16 cellular contexts compared by ENCODE assay signal in the genomic region with DNA sequence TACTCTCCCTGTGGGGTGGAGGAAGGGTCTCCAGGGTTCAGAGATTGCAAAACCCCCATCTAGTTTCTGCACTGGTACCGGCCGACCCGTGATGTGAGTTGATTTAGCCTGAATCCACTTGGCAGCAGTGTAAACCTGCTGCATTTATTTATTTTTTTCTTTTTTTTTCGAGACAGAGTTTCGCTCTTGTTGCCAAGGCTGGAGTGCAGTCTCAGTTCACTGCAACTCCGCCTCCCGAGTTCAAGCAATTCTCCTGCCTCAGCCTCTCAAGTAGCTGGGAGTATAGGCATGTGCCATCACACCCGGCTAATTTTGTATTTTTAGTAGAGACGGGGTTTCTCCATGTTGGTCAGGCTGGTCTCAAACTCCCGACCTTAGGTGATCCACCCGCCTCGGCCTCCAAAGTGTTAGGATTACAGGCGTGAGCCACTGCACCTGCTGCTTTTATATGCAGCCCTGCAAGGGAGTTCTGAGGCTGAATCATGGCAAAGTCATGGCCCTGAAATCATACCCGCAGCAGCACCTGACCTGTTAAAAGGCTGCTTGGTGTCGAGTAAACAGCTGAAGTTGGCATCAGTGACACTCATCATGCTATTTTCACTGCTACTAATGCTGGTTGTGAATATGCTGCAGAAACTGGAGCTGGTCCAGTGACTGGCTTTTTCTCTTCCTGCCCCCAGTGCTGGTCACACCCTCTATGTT. TPM values are rescaled to one million over a fixed set of nuclear protein-coding genes. Genes with fewer than 3 reads are reported as not detected.
DNase-seq lines count a peak whose midpoint lies in the region; TF ChIP-seq lines count a peak whose summit lies in the region.
"Had no signal": no experiment of that assay in that cellular context is flagged by ENCODE, and none has a peak within 500 bp of the region (broad histone marks: within the 10 kb centered on the region; RNA-seq: fewer than 3 reads in every experiment).

No MANE protein-coding gene starts in this region.

- no peak overlapping the region for H3K4me2 ChIP-seq in OCI-LY7 (ENCODE audit: low read length)
- H3K4me2 ChIP-seq: SK-N-SH had no signal

- H3K4me3 ChIP-seq in kidney epithelial cell (ENCODE audit: low read depth, low read length) (no peak overlapping the region), skeletal muscle tissue (ENCODE audit: low read length in 3 of 3) (no peak overlapping the region), OCI-LY7 (ENCODE audit: low read depth, low read length, poor library complexity, severe bottlenecking) (no peak overlapping the region)

- DNase-seq in LHCN-M2 (ENCODE audit: low read depth) (peak; percentile 89), RKO (ENCODE audit: low spot score) (peak; percentile 28), kidney epithelial cell (ENCODE audit: low read depth) (peak; percentile 42), SKM-1 (lab: John Stamatoyannopoulos, UW; ENCODE audit: unreplicated experiment) (no peak), OCI-LY7 (ENCODE audit: low spot score) (no peak)
- no peak for DNase-seq in activated naive CD4-positive, alpha-beta T cell treated with anti-CD3 and anti-CD28 coated beads, Interleukin-2, amount 50 U/mL, for 16 hours
- DNase-seq: activated CD4-positive, alpha-beta T cell treated with anti-CD3 and anti-CD28 coated beads for 4 hours; activated effector memory CD4-positive, alpha-beta T cell treated with Interleukin-2 at 50 U/mL for 16 hours; mesenchymal stem cell; NCI-H1930; nephron progenitor cell; SK-N-SH; stimulated activated naive CD4-positive, alpha-beta T cell treated with Interleukin-2 at 50 U/mL for 16 hours had no signal

- no peak overlapping the region for H2AFZ ChIP-seq in OCI-LY7 (ENCODE audit: low read length)

- H3K36me3 ChIP-seq in kidney epithelial cell (ENCODE audit: control insufficient read depth, insufficient read depth, low read length) (no peaks in the 10 kb centered on the region), skeletal muscle tissue (ENCODE audit: control insufficient read depth in 3 of 3, insufficient read depth in 3 of 3, low read length in 3 of 3) (peaks cover 3 to 15% (median 11%) of the 10 kb centered on the region in 3 donors), OCI-LY7 (ENCODE audit: insufficient read depth, low read length) (peaks cover 92% of the 10 kb centered on the region)

- no peaks in the 10 kb centered on the region for H3K79me2 ChIP-seq in OCI-LY7 (ENCODE audit: insufficient read depth, low read depth, low read length)

- H3K9me3 ChIP-seq in skeletal muscle tissue (ENCODE audit: control insufficient read depth in 3 of 3, low read length in 3 of 3) (no peaks in the 10 kb centered on the region), OCI-LY7 (ENCODE audit: low read length) (no peaks in the 10 kb centered on the region)
- H3K9me3 ChIP-seq: SK-N-SH had no signal

- CTCF ChIA-PET in OCI-LY7 (lab: Charles Lee; ENCODE audit: unreplicated experiment) = no interaction called here

- POLR2A ChIA-PET in OCI-LY7 (lab: Charles Lee) = no interaction called here

- BruUV-seq in OCI-LY7 (replicated peaks; lab: Mats Ljungman, UMichigan) = no TSS peak

- TF ChIP-seq CTCF in kidney epithelial cell (IDR thresholded peaks at IDR 0.05; ENCODE audit: insufficient read depth, low read length, poor library complexity, severe bottlenecking) (no peak), OCI-LY7 (conservative IDR thresholded peaks at IDR 0.05; ENCODE audit: low read length) (no peak)

- H4K20me1 ChIP-seq in OCI-LY7 (ENCODE audit: insufficient read depth, low read length) = no peaks in the 10 kb centered on the region

- H3K4me1 ChIP-seq in skeletal muscle tissue (ENCODE audit: control insufficient read depth in 3 of 3, insufficient read depth in 3 of 3, low read length in 3 of 3) = peaks cover 50 to 69% (median 60%) of the 10 kb centered on the region in 3 donors
- H3K4me1 ChIP-seq in OCI-LY7 (ENCODE audit: insufficient read depth, low read length, poor library complexity, severe bottlenecking) = peaks cover 6% of the 10 kb centered on the region

- H3K27ac ChIP-seq in skeletal muscle tissue (ENCODE audit: low read depth, low read length) (peak overlapping the region; percentile 96), OCI-LY7 (ENCODE audit: low read depth, low read length, poor library complexity, severe bottlenecking) (no peak overlapping the region)

- H3K27me3 ChIP-seq in kidney epithelial cell (ENCODE audit: control insufficient read depth, insufficient read depth, low read length) = peaks cover 6% of the 10 kb centered on the region
- no peaks in the 10 kb centered on the region for H3K27me3 ChIP-seq in skeletal muscle tissue (ENCODE audit: control insufficient read depth in 3 of 3, insufficient read depth in 3 of 3, low read length in 3 of 3)

- no peaks in the 10 kb centered on the region for H3K9me2 ChIP-seq in OCI-LY7 (ENCODE audit: insufficient read depth, low read length)
- H3K9me2 ChIP-seq: SK-N-SH had no signal

- peak overlapping the region in 1 of 3 donors; percentile 58 for H3K9ac ChIP-seq in skeletal muscle tissue (ENCODE audit: low read depth in 1 of 3, low read length in 3 of 3)
- H3K9ac ChIP-seq: SK-N-SH had no signal

- intact Hi-C loops in OCI-LY7 (cut with micrococcal nuclease; ENCODE audit: unreplicated experiment) = no loop called here

RNA-seq across cellular contexts. Expression of a gene that starts 21.4 kb away (rescaled TPM):
- total RNA-seq in LHCN-M2 (2014; rRNA removed) (50.7 and 62.3 TPM in 2 replicates), kidney epithelial cell (60.1 and 62.5 TPM in 2 replicates), skeletal muscle tissue (42.8 TPM), OCI-LY7 (2022) (13.5 and 15.1 TPM in 2 replicates)
- polyA plus RNA-seq in LHCN-M2 (2012) = 32.7 TPM
- total RNA-seq in OCI-LY7 (2014; rRNA removed; shearing (Covaris generic)) = 12.7 and 17.6 TPM in 2 replicates

RNA-seq across cellular contexts. Expression of a gene that starts 23.5 kb away (rescaled TPM):
- total RNA-seq in LHCN-M2 (2014; rRNA removed) (13.4 and 15.3 TPM in 2 replicates), kidney epithelial cell (19.8 and 20.9 TPM in 2 replicates), skeletal muscle tissue (14.6 TPM), OCI-LY7 (2022) (50.9 and 52.0 TPM in 2 replicates)
- polyA plus RNA-seq in LHCN-M2 (2012) = 13.9 TPM
- total RNA-seq in OCI-LY7 (2014; rRNA removed; shearing (Covaris generic)) = 26.2 and 31.1 TPM in 2 replicates

RNA-seq across cellular contexts. Expression of a gene that starts 43.9 kb away (rescaled TPM):
- total RNA-seq in LHCN-M2 (2014; rRNA removed) (1.1 TPM in 2 replicates), kidney epithelial cell (0.04 and 0.07 TPM in 2 replicates), skeletal muscle tissue (1.0 TPM), OCI-LY7 (2022) (101 and 124 TPM in 2 replicates)
- polyA plus RNA-seq in LHCN-M2 (2012) = 0.29 TPM
- total RNA-seq in OCI-LY7 (2014; rRNA removed; shearing (Covaris generic)) = 56.1 and 68.7 TPM in 2 replicates
- total RNA-seq: bronchial epithelial cell, Daoy had no signal

Comparison
In these comparisons a context has a peak if more than half of its experiments do, and no peak if none do; other contexts are left out.
1. DNase-seq: peak in LHCN-M2 (single experiment), RKO (single experiment) and kidney epithelial cell (single experiment); none in SKM-1 (single experiment), activated naive CD4-positive, alpha-beta T cell treated with anti-CD3 and anti-CD28 coated beads, Interleukin-2, amount 50 U/mL, for 16 hours (single experiment) and OCI-LY7 (single experiment).
2. RNA of a gene that starts 43.9 kb away (total RNA-seq): 56.1 to 124 TPM in OCI-LY7; 1.1 TPM in LHCN-M2, 1.0 TPM in skeletal muscle tissue (single experiment) and 0.04 to 0.07 TPM in kidney epithelial cell; every median in the first group is over 10 times any median in the second.